10 cellular contexts compared by ENCODE assay signal in the genomic region with DNA sequence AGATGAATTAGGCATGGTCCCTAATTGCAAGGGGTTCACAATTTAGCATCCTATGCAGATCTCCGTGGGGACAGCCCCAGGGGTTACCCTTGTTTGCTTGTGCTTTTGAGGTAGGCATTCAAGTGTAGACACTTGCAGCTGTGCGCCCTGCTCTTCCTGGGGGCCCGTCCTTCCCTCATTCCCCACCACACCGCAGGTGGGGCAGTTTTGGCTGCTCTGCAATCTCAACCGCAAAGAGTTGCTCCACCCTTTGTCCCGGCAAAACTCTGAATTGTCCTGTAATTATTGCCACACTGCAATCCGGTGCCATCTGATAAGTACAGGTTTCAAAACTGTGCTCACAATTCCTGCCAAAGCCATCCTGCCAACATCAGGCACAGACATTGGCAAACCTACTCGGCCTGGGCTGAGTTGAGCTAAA.
DNase-seq lines count a peak whose midpoint lies in the region; ATAC-seq lines count a peak whose summit lies in the region.
"Had no signal": no experiment of that assay in that cellular context is flagged by ENCODE, and none has a peak within 500 bp of the region (broad histone marks: within the 10 kb centered on the region; RNA-seq: fewer than 3 reads in every experiment).

No MANE protein-coding gene starts in this region.

- DNase-seq in SKM-1 (lab: John Stamatoyannopoulos, UW; ENCODE audit: unreplicated experiment) (peak; percentile 82), myocyte (ENCODE audit: low read depth) (peak; percentile 49), dermis blood vessel endothelial cell (no peak), NCI-H1092 treated with DMSO at 0.1 percent for 48 hours (lab: John Stamatoyannopoulos, UW) (no peak)
- DNase-seq: COR-L47, KG1 had no signal

- ATAC-seq in GM18502 (IDR thresholded peaks at IDR 0.05; ENCODE audit: poor library complexity, unreplicated experiment) (peak; percentile 51), HG03432 (IDR thresholded peaks at IDR 0.05; ENCODE audit: unreplicated experiment) (peak; percentile 57), GM18907 (IDR thresholded peaks at IDR 0.05; ENCODE audit: unreplicated experiment) (no peak), HG03565 (IDR thresholded peaks at IDR 0.05; ENCODE audit: unreplicated experiment) (no peak)

Comparison
In these comparisons a context has a peak if more than half of its experiments do, and no peak if none do; other contexts are left out.
1. ATAC-seq: peak in GM18502 (single experiment) and HG03432 (single experiment); none in GM18907 (single experiment) and HG03565 (single experiment).
2. DNase-seq: peak in SKM-1 (single experiment) and myocyte (single experiment); none in dermis blood vessel endothelial cell (single experiment) and NCI-H1092 treated with DMSO at 0.1 percent for 48 hours (single experiment).